ENCODE assay signal across 8 cellular contexts in genomic region chr22:33049125-33049729, GRCh38. TPM values are rescaled to one million over a fixed set of nuclear protein-coding genes. Genes with fewer than 3 reads are reported as not detected.
DNase-seq lines count a peak whose midpoint lies in the region; ATAC-seq and TF ChIP-seq lines count a peak whose summit lies in the region.

No MANE protein-coding gene starts in this region.

- H3K27me3 ChIP-seq in H7 (ENCODE audit: control insufficient read depth, insufficient read depth, low read length), result 0 out of 2 replicates have a peak, but pooled peaks cover 2% of the 10 kb centered on the region
- peaks cover 0 to 38% (median 1%) of the 10 kb centered on the region in 4 donors for H3K27me3 ChIP-seq in esophagus squamous epithelium

- DNase-seq in AML-193 (lab: John Stamatoyannopoulos, UW) (peak; percentile 58 to 65), H7 (peak; percentile 62), NOMO-1 treated with DMSO at 0.1 percent for 48 hours (lab: John Stamatoyannopoulos, UW; ENCODE audit: unreplicated experiment) (peak; percentile 71), activated T-cell treated with anti-CD3 and anti-CD28 coated beads for 1 hour (ENCODE audit: low read depth) (peak; percentile 40), esophagus squamous epithelium (lab: John Stamatoyannopoulos, UW) (no peak), neural crest cell (ENCODE audit: low read depth, low spot score) (peak; percentile 79), stromal cell of bone marrow (ENCODE audit: low read depth) (peak; percentile 60)

- WGBS in esophagus squamous epithelium, 2 donors, result 33 to 40% methylated on average over 9 of the region's 9 CpGs

- no peak overlapping the region for H3K27ac ChIP-seq in esophagus squamous epithelium

- TF ChIP-seq CTCF in esophagus squamous epithelium (IDR thresholded peaks at IDR 0.05) (peak; percentile 66 to 86 (median 74)), neural crest cell (conservative IDR thresholded peaks at IDR 0.05) (peak; percentile 93)

- no peaks in the 10 kb centered on the region for H3K9me3 ChIP-seq in esophagus squamous epithelium

- H3K9me3 Mint-ChIP-seq in neural crest cell, result no peaks in the 10 kb centered on the region

- no peak for ATAC-seq in GM21619 (IDR thresholded peaks at IDR 0.05; ENCODE audit: unreplicated experiment)

- intact Hi-C loops in esophagus squamous epithelium (cut with DNase I), result no loop called here

- H3K36me3 Mint-ChIP-seq in neural crest cell (ENCODE audit: low read depth), result no peaks in the 10 kb centered on the region

- no peak overlapping the region for H3K27ac Mint-ChIP-seq in neural crest cell (ENCODE audit: unreplicated experiment)

- H3K4me1 ChIP-seq in esophagus squamous epithelium, result no peaks in the 10 kb centered on the region

- peaks cover 13% of the 10 kb centered on the region for H3K4me1 Mint-ChIP-seq in neural crest cell

- H3K36me3 ChIP-seq in H7 (replicated peaks; ENCODE audit: control insufficient read depth, insufficient read depth, low read length) (peaks cover 2% of the 10 kb centered on the region), esophagus squamous epithelium (no peaks in the 10 kb centered on the region)

- H3K4me3 ChIP-seq in H7 (ENCODE audit: insufficient read depth, low read depth, low read length), result no peak overlapping the region
- no peak overlapping the region for H3K4me3 ChIP-seq in esophagus squamous epithelium

- H3K27me3 Mint-ChIP-seq in neural crest cell (ENCODE audit: low read depth), result peaks cover 30% of the 10 kb centered on the region

- H3K4me3 Mint-ChIP-seq in neural crest cell, result no peak overlapping the region

- no peak for TF ChIP-seq POLR2A in esophagus squamous epithelium (IDR thresholded peaks at IDR 0.05)

RNA-seq across cellular contexts. Expression of gene SYN3, which starts 9.0 kb away (rescaled TPM):
- 7.3 and 10.5 TPM in 2 replicates for total RNA-seq in H7 (2014; rRNA removed; shearing (Covaris generic))
- under 1 TPM in 3 of 4 donors, not detected in 1; under 0.01 to 0.38 (median 0.12) TPM for total RNA-seq in esophagus squamous epithelium
- 3.3 and 4.3 TPM in 2 replicates for total RNA-seq in neural crest cell
